ENCODE assay signal across 20 cellular contexts in the genomic region with DNA sequence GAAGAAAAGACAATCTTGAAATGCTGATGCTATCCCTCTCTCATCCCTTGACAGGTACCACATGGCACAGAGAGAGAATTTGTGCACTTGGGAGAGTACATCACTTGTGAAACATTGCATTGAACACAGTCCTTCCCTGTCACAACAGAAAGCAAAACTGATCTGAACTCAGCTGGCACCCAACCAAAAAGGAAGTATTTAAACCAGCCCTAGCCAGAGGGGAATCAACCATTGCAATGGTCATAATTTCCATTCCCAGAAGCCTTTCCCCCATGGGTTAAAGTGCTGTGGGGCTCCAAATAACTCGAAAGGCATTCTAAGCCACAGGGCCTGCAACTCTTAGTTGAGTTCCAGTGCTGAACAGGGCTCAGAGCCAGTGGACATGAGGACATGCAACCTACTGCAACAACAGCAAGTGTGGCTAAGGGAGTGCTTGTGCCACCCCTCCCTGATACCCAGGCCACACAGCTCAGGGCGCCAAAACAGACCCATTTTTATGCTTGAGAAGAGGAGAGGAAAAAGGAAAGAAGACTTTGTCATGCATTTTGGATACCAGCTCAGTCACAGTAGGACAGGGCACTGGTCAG.
DNase-seq lines count a peak whose midpoint lies in the region; ATAC-seq and TF ChIP-seq lines count a peak whose summit lies in the region.
"Had no signal": no experiment of that assay in that cellular context is flagged by ENCODE, and none has a peak within 500 bp of the region (broad histone marks: within the 10 kb centered on the region; RNA-seq: fewer than 3 reads in every experiment).

No MANE protein-coding gene starts in this region.

- ATAC-seq in GM21717 (IDR thresholded peaks at IDR 0.05; ENCODE audit: unreplicated experiment) (peak; percentile 62), gastroesophageal sphincter (peak; percentile 13)

- H3K27me3 ChIP-seq in BLaER1 (no peaks in the 10 kb centered on the region), gastroesophageal sphincter (no peaks in the 10 kb centered on the region), thyroid gland (no peaks in the 10 kb centered on the region)
- H3K27me3 ChIP-seq: esophagus muscularis mucosa, neutrophil, right atrium auricular region had no signal

- H3K27ac ChIP-seq in BLaER1 (no peak overlapping the region), gastroesophageal sphincter (no peak overlapping the region), thyroid gland (no peak overlapping the region)
- H3K27ac ChIP-seq: esophagus muscularis mucosa, neutrophil, right atrium auricular region had no signal

- TF ChIP-seq EP300 in gastroesophageal sphincter (IDR thresholded peaks at IDR 0.05) = no peak

- H4K20me1 ChIP-seq in BLaER1 = no peaks in the 10 kb centered on the region

- H3K9ac ChIP-seq in BLaER1 = no peak overlapping the region

- H3K4me1 ChIP-seq in BLaER1 = peaks cover 7% of the 10 kb centered on the region
- H3K4me1 ChIP-seq in gastroesophageal sphincter = no peaks in the 10 kb centered on the region
- H3K4me1 ChIP-seq in thyroid gland = no peaks in the 10 kb centered on the region
- H3K4me1 ChIP-seq: esophagus muscularis mucosa, right atrium auricular region had no signal

- TF ChIP-seq CTCF in gastroesophageal sphincter (IDR thresholded peaks at IDR 0.05) (no peak), thyroid gland (IDR thresholded peaks at IDR 0.05) (no peak)

- TF ChIP-seq POLR2A in gastroesophageal sphincter (IDR thresholded peaks at IDR 0.05) = no peak
- TF ChIP-seq POLR2A in thyroid gland (IDR thresholded peaks at IDR 0.05) = no peak

- H3K36me3 ChIP-seq in BLaER1 = no peaks in the 10 kb centered on the region
- no peaks in the 10 kb centered on the region for H3K36me3 ChIP-seq in gastroesophageal sphincter
- H3K36me3 ChIP-seq in thyroid gland = no peaks in the 10 kb centered on the region
- H3K36me3 ChIP-seq: esophagus muscularis mucosa, neutrophil, right atrium auricular region had no signal

- 13% methylated on average over 1 of the region's 2 CpGs; no CpG with 5 or more reads in 1 of the 2 donors for WGBS in gastroesophageal sphincter (ENCODE audit: low coverage in 1 of 2), 2 donors
- WGBS in thyroid gland, 2 donors = 48 to 78% methylated on average over 2 of the region's 2 CpGs

- intact Hi-C loops in thyroid gland (cut with DNase I) = no loop called here

- peak overlapping the region; percentile 29 for H3K4me2 ChIP-seq in BLaER1

- no peaks in the 10 kb centered on the region for H3K9me3 ChIP-seq in BLaER1
- no peaks in the 10 kb centered on the region for H3K9me3 ChIP-seq in gastroesophageal sphincter
- H3K9me3 ChIP-seq in thyroid gland = no peaks in the 10 kb centered on the region
- H3K9me3 ChIP-seq: neutrophil, right atrium auricular region had no signal

- no peak overlapping the region for H3K4me3 ChIP-seq in BLaER1
- no peak overlapping the region for H3K4me3 ChIP-seq in gastroesophageal sphincter
- H3K4me3 ChIP-seq in thyroid gland (replicated peaks in 1 of 3) = no peak overlapping the region
- H3K4me3 ChIP-seq: esophagus muscularis mucosa, right atrium auricular region had no signal

- DNase-seq in OCI-M1 (lab: John Stamatoyannopoulos, UW) (peak; percentile 83), thyroid gland (no peak), activated gamma-delta T cell treated with Interleukin-2 at 50 U/mL for 16 hours (no peak), NCI-H446 (lab: John Stamatoyannopoulos, UW) (no peak)
- no peak for DNase-seq in effector CD8-positive, alpha-beta T cell (lab: John Stamatoyannopoulos, UW)
- DNase-seq: activated CD4-positive, alpha-beta T cell treated with anti-CD3 and anti-CD28 coated beads, Interleukin-2, amount 50 U/mL, for 1 hour; activated naive CD4-positive, alpha-beta T cell treated with anti-CD3 and anti-CD28 coated beads, Interleukin-2, amount 50 U/mL, for 16 hours; activated T-cell treated with anti-CD3 and anti-CD28 coated beads for 4 hours; NCI-H1048; NCI-H2171; NCI-H82; Right ventricle myocardium superior; substantia nigra; T-helper 9 cell had no signal
